Comparison of ENCODE assay signal across 8 cellular contexts in the genomic region with DNA sequence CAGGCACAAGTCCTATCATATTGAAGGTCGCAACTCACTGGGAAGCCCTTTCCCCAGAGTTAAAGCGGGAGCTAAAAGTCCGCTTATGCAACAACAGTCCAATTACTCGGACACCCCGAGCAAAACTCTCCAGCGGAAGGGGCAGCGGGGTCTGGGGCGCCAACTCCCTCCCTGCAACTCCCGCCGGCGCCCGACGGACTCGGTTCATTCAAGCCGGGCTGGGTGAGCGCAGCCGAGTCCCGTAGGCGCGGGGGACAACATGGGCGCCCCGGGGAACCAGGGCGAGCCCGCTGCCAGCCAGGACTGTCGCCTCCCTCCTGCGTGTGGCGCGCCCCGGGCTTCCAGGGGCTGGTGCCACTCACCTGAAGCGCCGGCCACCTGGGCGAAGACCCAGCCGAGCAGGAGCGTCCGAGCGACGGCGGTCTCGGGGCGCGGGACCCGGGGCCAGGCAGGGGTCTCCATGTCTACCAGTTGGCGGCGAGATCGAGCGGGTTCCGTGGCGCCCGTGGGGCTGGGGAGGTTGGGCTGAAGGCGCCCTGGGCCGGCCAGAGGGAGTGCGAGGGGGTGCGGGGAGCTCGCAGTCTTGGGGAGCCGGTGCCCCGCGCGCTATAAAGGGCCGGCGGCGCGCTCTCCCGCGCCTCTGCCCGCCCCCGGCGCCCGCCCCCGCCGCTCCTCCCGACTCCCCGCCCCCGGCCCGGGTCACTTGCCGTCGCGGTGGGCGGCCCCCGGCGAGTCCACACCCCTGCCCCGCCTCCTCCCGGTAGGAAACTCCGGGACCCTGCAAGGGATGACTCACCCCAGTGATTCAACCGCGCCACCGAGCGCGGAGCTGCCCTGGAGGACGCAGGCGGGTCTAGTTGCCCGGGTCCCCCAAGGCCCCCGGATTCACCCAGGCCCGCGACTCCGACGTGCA. TPM values are rescaled to one million over a fixed set of nuclear protein-coding genes. Genes with fewer than 3 reads are reported as not detected.
DNase-seq lines count a peak whose midpoint lies in the region; ATAC-seq and TF ChIP-seq lines count a peak whose summit lies in the region.

A gene (minus strand): TSS at position 585 of the 913 bp plus-strand sequence. CDS start 123 bp downstream, at position 462.

- H3K36me3 ChIP-seq in ectodermal cell (ENCODE audit: control insufficient read depth, insufficient read depth, low read length), result no peaks in the 10 kb centered on the region
- no peaks in the 10 kb centered on the region for H3K36me3 ChIP-seq in lung (ENCODE audit: control insufficient read depth in 2 of 2, insufficient read depth in 2 of 2, low read length in 2 of 2)

- H3K4me3 ChIP-seq in ectodermal cell (ENCODE audit: insufficient read depth, low read depth, low read length) (peak within 1 kb of the TSS; percentile 70), lung (peak within 1 kb of the TSS; percentile 85)

- H3K27ac ChIP-seq in ectodermal cell (ENCODE audit: insufficient read depth, low read depth, low read length, poor library complexity, severe bottlenecking) (no peak within 1 kb of the TSS), lung (ENCODE audit: low read depth in 1 of 2, low read length in 1 of 2) (peak within 1 kb of the TSS; percentile 94 to 96)

- peak; percentile 5 to 62 (median 56) for DNase-seq in NCI-H1417 (lab: John Stamatoyannopoulos, UW)
- no peak for DNase-seq in NCI-H1417 treated with DMSO at 0.1 percent for 48 hours (lab: John Stamatoyannopoulos, UW)
- DNase-seq in NCI-H2171 (lab: John Stamatoyannopoulos, UW), result peak; percentile 22
- DNase-seq in activated CD4-positive, alpha-beta T cell treated with anti-CD3 and anti-CD28 coated beads, Interleukin-2, amount 50 U/mL, for 48 hours, result peak; percentile 79 to 85
- DNase-seq in lung (ENCODE audit: low spot score), result peak; percentile 92
- peak; percentile 66 to 69 for DNase-seq in stimulated activated CD4-positive, alpha-beta T cell treated with anti-CD3 and anti-CD28 coated beads, Interleukin-4, amount 100 ng/mL, for 48 hours (ENCODE audit: low read depth in 2 of 2)

- 0 to 1% methylated on average over 96 of the region's 96 CpGs for WGBS in ectodermal cell, 2 experiments
- 1% methylated on average over 59 to 96 of the region's 96 CpGs for WGBS in lung, 2 donors

- H3K27me3 ChIP-seq in ectodermal cell (ENCODE audit: control insufficient read depth, insufficient read depth, low read length, poor library complexity, severe bottlenecking) (peaks cover 58% of the 10 kb centered on the region), lung (ENCODE audit: control insufficient read depth, insufficient read depth) (no peaks in the 10 kb centered on the region)

- TF ChIP-seq CTCF in lung (IDR thresholded peaks at IDR 0.05; ENCODE audit: control extremely low read depth, extremely low read depth), result no peak

- peaks cover 13% of the 10 kb centered on the region for H3K4me1 ChIP-seq in ectodermal cell (ENCODE audit: control insufficient read depth, insufficient read depth, low read length)
- peaks cover 2 to 12% of the 10 kb centered on the region in 2 donors for H3K4me1 ChIP-seq in lung (ENCODE audit: control insufficient read depth in 2 of 2, insufficient read depth in 2 of 2, low read length in 2 of 2)

- ATAC-seq in HG02798 (IDR thresholded peaks at IDR 0.05; ENCODE audit: poor library complexity, unreplicated experiment) (peak; percentile 84), lung (ENCODE audit: insufficient read depth, low FRiP score) (peak; percentile 90)

- H3K9me3 ChIP-seq in ectodermal cell (ENCODE audit: control insufficient read depth, low read length) (no peaks in the 10 kb centered on the region), lung (ENCODE audit: control insufficient read depth in 2 of 2, insufficient read depth in 1 of 2, low read length in 1 of 2) (peaks cover 0 to 2% of the 10 kb centered on the region in 2 donors)

RNA-seq across cellular contexts. Expression of the gene that starts here (rescaled TPM):
- 5.3 TPM for polyA plus RNA-seq in ectodermal cell (2013, experiment 1 of 4)
- polyA plus RNA-seq in ectodermal cell (2013, experiment 2 of 4), result 3.2 TPM
- 4.1 TPM for polyA plus RNA-seq in ectodermal cell (2013, experiment 3 of 4)
- 3.8 TPM for polyA plus RNA-seq in ectodermal cell (2013, experiment 4 of 4)
- total RNA-seq in lung, result 100 to 1,000 TPM; 107 to 238 TPM
- polyA plus RNA-seq in lung, result 100 to 1,000 TPM; 141 to 307 TPM
